Comparison of ENCODE assay signal across 15 cellular contexts in the genomic region with DNA sequence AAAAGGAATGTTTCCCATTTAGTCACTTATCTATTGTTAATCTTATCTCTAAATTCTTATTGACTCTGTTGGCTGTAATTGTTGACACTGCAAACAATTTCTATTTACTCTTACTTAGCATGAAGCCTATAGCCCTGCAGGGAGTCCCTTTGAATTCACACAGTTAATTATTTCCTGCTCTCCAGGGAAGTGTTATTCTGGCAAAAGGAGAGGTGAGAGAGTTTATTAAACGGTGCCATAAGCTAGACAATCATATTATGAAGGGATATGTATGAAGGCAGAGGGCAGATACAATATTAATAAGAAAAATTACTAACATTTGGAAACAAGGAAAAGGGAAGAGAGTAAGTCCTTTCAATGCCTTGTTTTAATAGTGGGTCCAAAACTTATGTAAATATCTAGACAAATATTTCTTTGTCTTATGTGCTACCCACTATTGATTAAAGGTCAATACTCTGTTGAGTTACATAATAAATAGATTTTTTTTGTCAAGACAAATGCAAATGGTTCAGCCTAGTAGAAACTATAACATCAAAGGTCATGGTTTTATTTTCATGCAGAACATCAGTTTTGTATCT.
A peak's percentile ranks its signal among the peaks of the same experiment; 100 is the strongest.
DNase-seq lines count a peak whose midpoint lies in the region; TF ChIP-seq lines count a peak whose summit lies in the region.
"Had no signal": no experiment of that assay in that cellular context is flagged by ENCODE, and none has a peak within 500 bp of the region (broad histone marks: within the 10 kb centered on the region; RNA-seq: fewer than 3 reads in every experiment).

No MANE protein-coding gene starts in this region.

- DNase-seq in HT-29 (ENCODE audit: low spot score) (peak; percentile 28), NCI-H2029 treated with DMSO at 0.1 percent for 48 hours (lab: John Stamatoyannopoulos, UW) (peak; percentile 89), SHP77 (lab: John Stamatoyannopoulos, UW) (peak; percentile 74 to 79), mucosa of gallbladder (ENCODE audit: low spot score) (peak; percentile 31), T-helper 9 cell (no peak), NCI-H1048 (lab: John Stamatoyannopoulos, UW) (no peak), WERI-Rb-1 (no peak)
- DNase-seq: activated CD8-positive, alpha-beta memory T cell treated with anti-CD3 and anti-CD28 coated beads, Interleukin-2, amount 50 U/mL, for 4 hours; effector CD4-positive, alpha-beta T cell; GDM1; mammary epithelial cell; NCI-H1694 treated with DMSO at 0.1 percent for 48 hours; stimulated activated CD4-positive, alpha-beta T cell treated with anti-CD3 and anti-CD28 coated beads, Interleukin-4, amount 100 ng/mL, for 24 hours; SW 1271; tibial artery had no signal

- no peaks in the 10 kb centered on the region for H3K9me3 ChIP-seq in WERI-Rb-1 (ENCODE audit: severe bottlenecking)
- H3K9me3 ChIP-seq: tibial artery had no signal

- no peak overlapping the region for H3K27ac ChIP-seq in WERI-Rb-1
- H3K27ac ChIP-seq: tibial artery had no signal

- H3K27me3 ChIP-seq in WERI-Rb-1 (ENCODE audit: insufficient read depth, low read depth, severe bottlenecking) = no peaks in the 10 kb centered on the region
- H3K27me3 ChIP-seq: tibial artery had no signal

- no peaks in the 10 kb centered on the region for H3K36me3 ChIP-seq in WERI-Rb-1
- H3K36me3 ChIP-seq: tibial artery had no signal

- no peak for TF ChIP-seq CTCF in WERI-Rb-1 (IDR thresholded peaks at IDR 0.05; ENCODE audit: low read depth, low read length)

- no peak overlapping the region for H3K4me3 ChIP-seq in WERI-Rb-1 (ENCODE audit: low read depth, low read length)
- H3K4me3 ChIP-seq: tibial artery had no signal

Comparison
In these comparisons a context has a peak if more than half of its experiments do, and no peak if none do; other contexts are left out.
1. DNase-seq: peak in HT-29 (single experiment), NCI-H2029 treated with DMSO at 0.1 percent for 48 hours (single experiment), SHP77 (2 of 2) and mucosa of gallbladder (single experiment); none in T-helper 9 cell (single experiment), NCI-H1048 (single experiment) and WERI-Rb-1 (single experiment).